Comparison of ENCODE assay signal across 8 cellular contexts in genomic region chr10:8060010-8060703, GRCh38. TPM values are rescaled to one million over a fixed set of nuclear protein-coding genes. Genes with fewer than 3 reads are reported as not detected.
DNase-seq lines count a peak whose midpoint lies in the region; ATAC-seq lines count a peak whose summit lies in the region.

No MANE protein-coding gene starts in this region.

- H3K4me3 Mint-ChIP-seq in activated CD4-positive, alpha-beta memory T cell treated with anti-CD3 and anti-CD28 coated beads, Interleukin-2, amount 10 ng/mL, durations not matched to agents 7 days and 5 days, result peak overlapping the region; percentile 92

- peak overlapping the region; percentile 99 for H3K27ac Mint-ChIP-seq in activated CD4-positive, alpha-beta memory T cell treated with anti-CD3 and anti-CD28 coated beads, Interleukin-2, amount 10 ng/mL, durations not matched to agents 7 days and 5 days

- no peaks in the 10 kb centered on the region for H3K27me3 Mint-ChIP-seq in activated CD4-positive, alpha-beta memory T cell treated with anti-CD3 and anti-CD28 coated beads, Interleukin-2, amount 10 ng/mL, durations not matched to agents 7 days and 5 days

- no peaks in the 10 kb centered on the region for H3K9me3 Mint-ChIP-seq in activated CD4-positive, alpha-beta memory T cell treated with anti-CD3 and anti-CD28 coated beads, Interleukin-2, amount 10 ng/mL, durations not matched to agents 7 days and 5 days

- DNase-seq in activated gamma-delta T cell treated with Interleukin-2 at 50 U/mL for 16 hours (peak; percentile 55), activated gamma-delta T cell (lab: John Stamatoyannopoulos, UW) (no peak), left kidney (ENCODE audit: low read depth, low spot score) (peak; percentile 47), NCI-H1417 (lab: John Stamatoyannopoulos, UW) (no peak), HuH-7.5 (ENCODE audit: low spot score) (no peak), CD1c-positive myeloid dendritic cell (ENCODE audit: extremely low spot score) (no peak)
- DNase-seq in activated CD4-positive, alpha-beta memory T cell treated with anti-CD3 and anti-CD28 coated beads, Interleukin-2, amount 10 ng/mL, durations not matched to agents 7 days and 5 days, result peak; percentile 83

- peaks cover 98% of the 10 kb centered on the region for H3K36me3 Mint-ChIP-seq in activated CD4-positive, alpha-beta memory T cell treated with anti-CD3 and anti-CD28 coated beads, Interleukin-2, amount 10 ng/mL, durations not matched to agents 7 days and 5 days (ENCODE audit: low read depth)

- peaks cover 77% of the 10 kb centered on the region for H3K4me1 Mint-ChIP-seq in activated CD4-positive, alpha-beta memory T cell treated with anti-CD3 and anti-CD28 coated beads, Interleukin-2, amount 10 ng/mL, durations not matched to agents 7 days and 5 days

- CTCF ChIA-PET in activated CD4-positive, alpha-beta memory T cell treated with anti-CD3 and anti-CD28 coated beads, Interleukin-2, amount 10 ng/mL, durations not matched to agents 7 days and 5 days (lab: Charles Lee), result interaction anchor here (0.7 to 2.5 kb wide), 11 partner anchors 10 to 413 kb away, joined by 3 to 13 read pairs (median 4); no protein-coding TSS in a partner anchor

- ATAC-seq in HG03196 (IDR thresholded peaks at IDR 0.05; ENCODE audit: unreplicated experiment), result peak; percentile 47

- POLR2A ChIA-PET in activated CD4-positive, alpha-beta memory T cell treated with anti-CD3 and anti-CD28 coated beads, Interleukin-2, amount 10 ng/mL, durations not matched to agents 7 days and 5 days (lab: Charles Lee), result interaction anchor here (0.6 to 10.4 kb wide), 34 partner anchors 9 to 1149 kb away, joined by 3 to 121 read pairs (median 7); partner anchors contain the start of genes ATP5F1C, KIN and TAF3

RNA-seq across cellular contexts. Expression of gene GATA3, which starts 5.7 kb away (rescaled TPM):
- total RNA-seq in activated CD4-positive, alpha-beta memory T cell treated with anti-CD3 and anti-CD28 coated beads, Interleukin-2, amount 10 ng/mL, durations not matched to agents 7 days and 5 days, result 100 to 1,000 TPM; 112 TPM

Comparison
In these comparisons a context has a peak if more than half of its experiments do, and no peak if none do; other contexts are left out.
1. DNase-seq: peak in activated gamma-delta T cell treated with Interleukin-2 at 50 U/mL for 16 hours (single experiment), activated CD4-positive, alpha-beta memory T cell treated with anti-CD3 and anti-CD28 coated beads, Interleukin-2, amount 10 ng/mL, durations not matched to agents 7 days and 5 days (single experiment) and left kidney (single experiment); none in activated gamma-delta T cell (single experiment), NCI-H1417 (0 of 3), HuH-7.5 (single experiment) and CD1c-positive myeloid dendritic cell (single experiment).